ENCODE assay signal across 15 cellular contexts in the genomic region with DNA sequence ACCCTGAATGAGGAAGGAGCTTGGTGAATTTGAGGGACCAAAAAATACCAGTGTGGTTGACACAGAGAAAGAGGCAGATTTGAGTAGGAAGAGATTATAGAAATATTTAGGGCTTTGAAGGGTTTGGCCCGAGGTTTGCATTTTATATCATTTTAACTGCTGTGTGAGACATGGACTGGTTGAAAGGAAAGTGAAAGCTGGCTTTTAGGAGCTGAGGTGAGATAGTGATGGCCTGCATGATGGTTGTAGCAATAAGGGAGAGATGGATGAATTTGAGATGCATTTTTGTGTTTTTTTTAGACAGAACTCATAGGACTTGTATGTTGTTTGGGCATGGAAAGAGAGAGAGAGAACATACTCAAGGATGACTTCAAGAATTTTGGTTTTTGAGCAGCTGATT. TPM values are rescaled to one million over a fixed set of nuclear protein-coding genes. Genes with fewer than 3 reads are reported as not detected.
DNase-seq lines count a peak whose midpoint lies in the region; ATAC-seq and TF ChIP-seq lines count a peak whose summit lies in the region.
"Had no signal": no experiment of that assay in that cellular context is flagged by ENCODE, and none has a peak within 500 bp of the region (broad histone marks: within the 10 kb centered on the region; RNA-seq: fewer than 3 reads in every experiment).

No MANE protein-coding gene starts in this region.

- H3K27ac ChIP-seq in RWPE2 (ENCODE audit: poor library complexity, severe bottlenecking): no peak overlapping the region
- H3K27ac ChIP-seq: foreskin keratinocyte, thoracic aorta had no signal

- no peak for TF ChIP-seq CTCF in RWPE2 (IDR thresholded peaks at IDR 0.05; ENCODE audit: poor library complexity, severe bottlenecking)

- H3K4me3 Mint-ChIP-seq in activated T-cell treated with anti-CD3 and anti-CD28 coated beads, Interleukin-2, amount 50 U/mL, for 72 hours: peak overlapping the region; percentile 5 to 21
- no peak overlapping the region for H3K4me3 Mint-ChIP-seq in stimulated activated naive B cell treated with anti-CD40 and anti-IgM and Interleukin-4, amounts not matched to agents 10 μg/mL and 1 μg/mL and 100 μg/mL, for 72 hours

- peaks cover 4% of the 10 kb centered on the region for H3K9me3 ChIP-seq in RWPE2 (ENCODE audit: severe bottlenecking)
- H3K9me3 ChIP-seq: thoracic aorta had no signal

- H3K27me3 ChIP-seq in RWPE2 (ENCODE audit: insufficient read depth, poor library complexity, severe bottlenecking): no peaks in the 10 kb centered on the region
- H3K27me3 ChIP-seq: foreskin keratinocyte had no signal

- H3K27ac Mint-ChIP-seq in activated T-cell treated with anti-CD3 and anti-CD28 coated beads, Interleukin-2, amount 50 U/mL, for 72 hours: no peak overlapping the region
- H3K27ac Mint-ChIP-seq in stimulated activated naive B cell treated with anti-CD40 and anti-IgM and Interleukin-4, amounts not matched to agents 10 μg/mL and 1 μg/mL and 100 μg/mL, for 72 hours: peak overlapping the region; percentile 14

- DNase-seq in activated T-cell treated with anti-CD3 and anti-CD28 coated beads, Interleukin-2, amount 50 U/mL, for 72 hours: no peak
- no peak for DNase-seq in activated T-cell treated with anti-CD3 and anti-CD28 coated beads, Interleukin-2, amount 50 U/mL, for 48 hours
- no peak for DNase-seq in RWPE2 (ENCODE audit: low spot score)
- DNase-seq in stimulated activated naive B cell treated with anti-CD40 and anti-IgM and Interleukin-4, amounts not matched to agents 10 μg/mL and 1 μg/mL and 100 μg/mL, for 72 hours: no peak
- no peak for DNase-seq in NOMO-1 treated with dmso at 0.1 percent for 144 hours (lab: John Stamatoyannopoulos, UW; ENCODE audit: unreplicated experiment)
- no peak for DNase-seq in NCI-H187 treated with DMSO at 0.1 percent for 48 hours (lab: John Stamatoyannopoulos, UW)
- DNase-seq in Right ventricle myocardium superior: no peak
- DNase-seq: EL; foreskin keratinocyte; left cardiac atrium; NCI-H146; nucleus accumbens; stimulated activated CD4-positive, alpha-beta T cell treated with anti-CD3 and anti-CD28 coated beads, Interleukin-2, amount 100 ng/mL, for 48 hours had no signal

- peaks cover 8% of the 10 kb centered on the region for H3K4me1 Mint-ChIP-seq in activated T-cell treated with anti-CD3 and anti-CD28 coated beads, Interleukin-2, amount 50 U/mL, for 72 hours (ENCODE audit: low read depth)
- H3K4me1 Mint-ChIP-seq in stimulated activated naive B cell treated with anti-CD40 and anti-IgM and Interleukin-4, amounts not matched to agents 10 μg/mL and 1 μg/mL and 100 μg/mL, for 72 hours: peaks cover 16 to 20% of the 10 kb centered on the region in 2 donors

- no peaks in the 10 kb centered on the region for H3K27me3 Mint-ChIP-seq in activated T-cell treated with anti-CD3 and anti-CD28 coated beads, Interleukin-2, amount 50 U/mL, for 72 hours (ENCODE audit: low read depth)
- H3K27me3 Mint-ChIP-seq in stimulated activated naive B cell treated with anti-CD40 and anti-IgM and Interleukin-4, amounts not matched to agents 10 μg/mL and 1 μg/mL and 100 μg/mL, for 72 hours: no peaks in the 10 kb centered on the region

- ATAC-seq in activated T-cell treated with anti-CD3 and anti-CD28 coated beads, Interleukin-2, amount 50 U/mL, for 72 hours (replicated peaks in 1 of 2): no peak
- ATAC-seq in HG02763 (IDR thresholded peaks at IDR 0.05; ENCODE audit: unreplicated experiment) (peak; percentile 58), RWPE2 (ENCODE audit: low read depth) (0 out of 3 replicates have a peak, but pooled peaks have one; percentile 23), Right ventricle myocardium superior (ENCODE audit: poor library complexity) (no peak)
- ATAC-seq in stimulated activated naive B cell treated with anti-CD40 and anti-IgM and Interleukin-4, amounts not matched to agents 10 μg/mL and 1 μg/mL and 100 μg/mL, for 72 hours (replicated peaks): no peak
- ATAC-seq: foreskin keratinocyte had no signal

- intact Hi-C loops in Right ventricle myocardium superior (cut with DNase I): no loop called here

- H3K36me3 ChIP-seq in RWPE2 (ENCODE audit: low read depth): peaks cover 24% of the 10 kb centered on the region
- H3K36me3 ChIP-seq: thoracic aorta had no signal

- no peaks in the 10 kb centered on the region for H3K4me1 ChIP-seq in RWPE2 (ENCODE audit: insufficient read depth, poor library complexity, severe bottlenecking)
- H3K4me1 ChIP-seq: foreskin keratinocyte had no signal

- H3K4me3 ChIP-seq in RWPE2 (ENCODE audit: severe bottlenecking): no peak overlapping the region
- H3K4me3 ChIP-seq: thoracic aorta had no signal

- H3K9me3 Mint-ChIP-seq in activated T-cell treated with anti-CD3 and anti-CD28 coated beads, Interleukin-2, amount 50 U/mL, for 72 hours: peaks cover 3 to 5% of the 10 kb centered on the region in 2 donors
- peaks cover 0 to 3% of the 10 kb centered on the region in 2 donors for H3K9me3 Mint-ChIP-seq in stimulated activated naive B cell treated with anti-CD40 and anti-IgM and Interleukin-4, amounts not matched to agents 10 μg/mL and 1 μg/mL and 100 μg/mL, for 72 hours

- H3K36me3 Mint-ChIP-seq in activated T-cell treated with anti-CD3 and anti-CD28 coated beads, Interleukin-2, amount 50 U/mL, for 72 hours (ENCODE audit: insufficient read depth in 2 of 2): peaks cover 4 to 5% of the 10 kb centered on the region in 2 donors
- H3K36me3 Mint-ChIP-seq in stimulated activated naive B cell treated with anti-CD40 and anti-IgM and Interleukin-4, amounts not matched to agents 10 μg/mL and 1 μg/mL and 100 μg/mL, for 72 hours: peaks cover 14 to 26% of the 10 kb centered on the region in 2 donors

RNA-seq across cellular contexts. Expression of a gene that starts 21.7 kb away (rescaled TPM):
- total RNA-seq in activated T-cell treated with anti-CD3 and anti-CD28 coated beads, Interleukin-2, amount 50 U/mL, for 72 hours: 10 to 100 TPM; 12.8 to 15.5 TPM
- total RNA-seq in Right ventricle myocardium superior: 12.8 TPM

Comparison
In these comparisons a context has a peak if more than half of its experiments do, and no peak if none do; other contexts are left out.
1. ATAC-seq: peak in HG02763 (single experiment) and RWPE2 (single experiment); none in activated T-cell treated with anti-CD3 and anti-CD28 coated beads, Interleukin-2, amount 50 U/mL, for 72 hours (0 of 2), stimulated activated naive B cell treated with anti-CD40 and anti-IgM and Interleukin-4, amounts not matched to agents 10 μg/mL and 1 μg/mL and 100 μg/mL, for 72 hours (0 of 2) and Right ventricle myocardium superior (single experiment).
2. H3K4me3 Mint-ChIP-seq: peak in activated T-cell treated with anti-CD3 and anti-CD28 coated beads, Interleukin-2, amount 50 U/mL, for 72 hours (2 of 2); none in stimulated activated naive B cell treated with anti-CD40 and anti-IgM and Interleukin-4, amounts not matched to agents 10 μg/mL and 1 μg/mL and 100 μg/mL, for 72 hours (0 of 2).